35 cellular contexts compared by ENCODE assay signal in genomic region chr16:9860876-9861275, GRCh38.
"Had no signal": no experiment of that assay in that cellular context is flagged by ENCODE, and none has a peak within 500 bp of the region (broad histone marks: within the 10 kb centered on the region; RNA-seq: fewer than 3 reads in every experiment).

No MANE protein-coding gene starts in this region.

- H3K27ac Mint-ChIP-seq: activated CD8-positive, alpha-beta T cell treated with anti-CD3 and anti-CD28 coated beads for 36 hours; activated naive CD8-positive, alpha-beta T cell treated with anti-CD3 and anti-CD28 coated beads for 36 hours; activated T-cell treated with anti-CD3 and anti-CD28 coated beads, Interleukin-2, amount 50 U/mL, for 72 hours; activated T-helper 17 cell treated with anti-CD3 and anti-CD28 coated beads, Interleukin-2, amount 50 U/mL, for 72 hours had no signal

- H3K36me3 ChIP-seq: brain microvascular endothelial cell, cardiac muscle cell, WERI-Rb-1 had no signal

- H3K4me1 Mint-ChIP-seq: activated naive CD8-positive, alpha-beta T cell treated with anti-CD3 and anti-CD28 coated beads for 36 hours; activated T-helper 17 cell treated with anti-CD3 and anti-CD28 coated beads, Interleukin-2, amount 50 U/mL, for 72 hours; central memory CD8-positive, alpha-beta T cell had no signal

- H3K27me3 Mint-ChIP-seq: activated CD8-positive, alpha-beta T cell treated with anti-CD3 and anti-CD28 coated beads for 36 hours; activated naive CD8-positive, alpha-beta T cell treated with anti-CD3 and anti-CD28 coated beads for 36 hours; activated T-helper 17 cell treated with anti-CD3 and anti-CD28 coated beads, Interleukin-2, amount 50 U/mL, for 72 hours; central memory CD8-positive, alpha-beta T cell had no signal

- H3K4me2 ChIP-seq: PC-9 had no signal

- H3K9me3 Mint-ChIP-seq: activated CD8-positive, alpha-beta T cell treated with anti-CD3 and anti-CD28 coated beads for 36 hours; activated naive CD8-positive, alpha-beta T cell treated with anti-CD3 and anti-CD28 coated beads for 36 hours; activated T-helper 17 cell treated with anti-CD3 and anti-CD28 coated beads, Interleukin-2, amount 50 U/mL, for 72 hours; central memory CD8-positive, alpha-beta T cell had no signal

- ATAC-seq: activated CD8-positive, alpha-beta T cell treated with anti-CD3 and anti-CD28 coated beads for 36 hours; activated T-cell treated with anti-CD3 and anti-CD28 coated beads, Interleukin-2, amount 50 U/mL, for 72 hours; activated T-helper 17 cell treated with anti-CD3 and anti-CD28 coated beads, Interleukin-2, amount 50 U/mL, for 72 hours had no signal

- H3K27me3 ChIP-seq: brain microvascular endothelial cell, cardiac muscle cell had no signal

- H3K4me3 ChIP-seq: cardiac muscle cell, PC-9 had no signal

- DNase-seq: activated CD4-positive, alpha-beta T cell treated with anti-CD3 and anti-CD28 coated beads for 1 hour; activated CD4-positive, alpha-beta T cell treated with anti-CD3 and anti-CD28 coated beads for 48 hours; activated CD4-positive, alpha-beta T cell treated with anti-CD3 and anti-CD28 coated beads, Interleukin-2, amount 50 U/mL, for 4 hours; activated CD4-positive, CD25-positive, alpha-beta regulatory T cell; activated CD8-positive, alpha-beta T cell treated with anti-CD3 and anti-CD28 coated beads for 36 hours; activated effector memory CD4-positive, alpha-beta T cell treated with anti-CD3 and anti-CD28 coated beads, Interleukin-2, amount 50 U/mL, for 16 hours; activated naive CD4-positive, alpha-beta T cell; activated naive CD4-positive, alpha-beta T cell treated with anti-CD3 and anti-CD28 coated beads, Interleukin-2, amount 50 U/mL, for 16 hours; activated naive CD8-positive, alpha-beta T cell treated with anti-CD3 and anti-CD28 coated beads for 36 hours; activated T-cell treated with anti-CD3 and anti-CD28 coated beads, Interleukin-2, amount 50 U/mL, for 1 hour; activated T-cell treated with anti-CD3 and anti-CD28 coated beads, Interleukin-2, amount 50 U/mL, for 72 hours; amniotic stem cell; aorta; brain microvascular endothelial cell; Karpas-422; NCI-H1048; NCI-H1105 treated with DMSO at 0.1 percent for 48 hours; NCI-H1436; NCI-H1694; NCI-H1930; NCI-H2081 treated with DMSO at 0.1 percent for 48 hours; NCI-H510A; NCI-H526; NCI-H748 treated with DMSO at 0.1 percent for 48 hours; NK-92 treated with Interleukin-12 subunit alpha and Interleukin-12 subunit beta, amount 100 ng/mL, for 24 hours; PC-9; Right ventricle myocardium superior; SW 1271; T-helper 1 cell; T1000; WERI-Rb-1 had no signal

- H2AFZ ChIP-seq: PC-9 had no signal

- H3K36me3 Mint-ChIP-seq: activated naive CD8-positive, alpha-beta T cell treated with anti-CD3 and anti-CD28 coated beads for 36 hours had no signal

- H3K27ac ChIP-seq: brain microvascular endothelial cell, cardiac muscle cell, PC-9, RWPE1, WERI-Rb-1 had no signal

- H3K4me3 Mint-ChIP-seq: activated CD8-positive, alpha-beta T cell treated with anti-CD3 and anti-CD28 coated beads for 36 hours; activated naive CD8-positive, alpha-beta T cell treated with anti-CD3 and anti-CD28 coated beads for 36 hours; activated T-cell treated with anti-CD3 and anti-CD28 coated beads, Interleukin-2, amount 50 U/mL, for 72 hours; activated T-helper 17 cell treated with anti-CD3 and anti-CD28 coated beads, Interleukin-2, amount 50 U/mL, for 72 hours; central memory CD8-positive, alpha-beta T cell had no signal
